18 cellular contexts compared by ENCODE assay signal in genomic region chr2:60488291-60488690, GRCh38.
DNase-seq lines count a peak whose midpoint lies in the region; ATAC-seq, FAIRE-seq and TF ChIP-seq lines count a peak whose summit lies in the region.
"Had no signal": no experiment of that assay in that cellular context is flagged by ENCODE, and none has a peak within 500 bp of the region (broad histone marks: within the 10 kb centered on the region; RNA-seq: fewer than 3 reads in every experiment).

No MANE protein-coding gene starts in this region.

- H3K27ac Mint-ChIP-seq in nephron progenitor cell, result no peak overlapping the region
- H3K27ac Mint-ChIP-seq: HFFc6 had no signal

- in situ Hi-C loops in GM23248 (cut with MboI), result no loop called here

- H3K9me2 ChIP-seq in GM23248 (ENCODE audit: insufficient read depth), result no peaks in the 10 kb centered on the region

- H3K4me2 ChIP-seq in A549, result no peak overlapping the region
- no peak overlapping the region for H3K4me2 ChIP-seq in GM23248 (ENCODE audit: unreplicated experiment)

- H3K36me3 Mint-ChIP-seq in nephron progenitor cell (ENCODE audit: low read depth), result no peaks in the 10 kb centered on the region

- CTCF ChIA-PET in A549 (lab: Yijun Ruan, JAX), result no interaction called here

- no peak for FAIRE-seq in A549 (lab: Jason Lieb, UNC)
- FAIRE-seq: endometrium, GM18507 had no signal

- H2AFZ ChIP-seq in GM23248, result no peak overlapping the region

- H3K4me1 Mint-ChIP-seq in nephron progenitor cell, result peaks cover 27% of the 10 kb centered on the region

- H3K27ac ChIP-seq in A549 (no peak overlapping the region), GM23248 (no peak overlapping the region)

- no peaks in the 10 kb centered on the region for H4K20me1 ChIP-seq in GM23248 (ENCODE audit: insufficient read depth)

- peaks cover 25% of the 10 kb centered on the region for H3F3A ChIP-seq in GM23248 (ENCODE audit: insufficient read depth)

- H3K9ac ChIP-seq in GM23248, result no peak overlapping the region

- TF ChIP-seq CTCF in A549 (IDR thresholded peaks at IDR 0.05) (no peak), nephron progenitor cell (IDR thresholded peaks at IDR 0.05) (no peak)

- POLR2A ChIA-PET in A549 (lab: Yijun Ruan, JAX), result no interaction called here

- TF ChIP-seq EP300 in A549 (IDR thresholded peaks at IDR 0.05), result no peak

- H3K4me1 ChIP-seq in A549, result no peaks in the 10 kb centered on the region
- H3K4me1 ChIP-seq in GM23248 (ENCODE audit: insufficient read depth), result peaks cover 32% of the 10 kb centered on the region

- H3K36me3 ChIP-seq in GM23248 (ENCODE audit: low read depth), result no peaks in the 10 kb centered on the region

- DNase-seq in A549 (ENCODE audit: low read depth in 1 of 2, low spot score in 1 of 2) (no peak), nephron progenitor cell (no peak), GM23248 (no peak), HuH-7.5 (ENCODE audit: low spot score) (no peak)
- DNase-seq: activated CD4-positive, CD25-positive, alpha-beta regulatory T cell treated with anti-CD3 and anti-CD28 coated beads, Interleukin-2, amount 50 U/mL, for 72 hours; activated T-cell treated with anti-CD3 and anti-CD28 coated beads, Interleukin-2, amount 50 U/mL, for 4 hours; DMS153; HFFc6; NCI-H2029 treated with DMSO at 0.1 percent for 48 hours; spleen; SW 1271 had no signal

- H3K9me3 Mint-ChIP-seq in nephron progenitor cell, result no peaks in the 10 kb centered on the region
- H3K9me3 Mint-ChIP-seq: activated T-cell treated with anti-CD3 and anti-CD28 coated beads, Interleukin-2, amount 50 U/mL, for 4 hours; HFFc6; neural crest cell had no signal

- H3K9me3 ChIP-seq in A549, result no peaks in the 10 kb centered on the region
- H3K9me3 ChIP-seq in GM23248 (ENCODE audit: low read depth), result no peaks in the 10 kb centered on the region
- H3K9me3 ChIP-seq: spleen had no signal

- 27% methylated on average over 3 of the region's 3 CpGs for WGBS in A549 (ENCODE audit: missing lambda C conversion rate)
- 95 to 96% methylated on average over 3 of the region's 3 CpGs for WGBS in GM23248 (ENCODE audit: low coverage in 1 of 2, low lambda C conversion rate in 2 of 2, missing lambda C conversion rate in 2 of 2), 2 experiments

- no peaks in the 10 kb centered on the region for H3K27me3 ChIP-seq in GM23248 (replicated peaks; ENCODE audit: insufficient read depth)
- H3K27me3 ChIP-seq: spleen had no signal

- no peak overlapping the region for H3K4me3 Mint-ChIP-seq in nephron progenitor cell
- H3K4me3 Mint-ChIP-seq: activated T-cell treated with anti-CD3 and anti-CD28 coated beads, Interleukin-2, amount 50 U/mL, for 4 hours; HFFc6; neural crest cell had no signal

- ATAC-seq in A549 (no peak), GM18870 (IDR thresholded peaks at IDR 0.05; ENCODE audit: unreplicated experiment) (peak; percentile 79), HG02623 (IDR thresholded peaks at IDR 0.05; ENCODE audit: unreplicated experiment) (peak; percentile 53), HG03432 (IDR thresholded peaks at IDR 0.05; ENCODE audit: unreplicated experiment) (peak; percentile 65), GM19328 (IDR thresholded peaks at IDR 0.05; ENCODE audit: unreplicated experiment) (no peak)

- peaks cover 6% of the 10 kb centered on the region for H3K27me3 Mint-ChIP-seq in nephron progenitor cell (ENCODE audit: low read depth, poor library complexity)

- no peaks in the 10 kb centered on the region for H3K79me2 ChIP-seq in GM23248 (ENCODE audit: insufficient read depth)

- no peak overlapping the region for H3K4me3 ChIP-seq in A549
- H3K4me3 ChIP-seq in GM23248, result no peak overlapping the region
- H3K4me3 ChIP-seq: spleen had no signal

- TF ChIP-seq RAD21 in A549 (conservative IDR thresholded peaks at IDR 0.05 in 1 of 2, IDR thresholded peaks at IDR 0.05 in 1 of 2), result no peak

- TF ChIP-seq POLR2A in A549 (IDR thresholded peaks at IDR 0.05; ENCODE audit: low read length), result no peak

TF ChIP-seq in A549, 52 proteins besides CTCF, POLR2A, EP300 and RAD21:
- TF ChIP-seq KDM5A (IDR thresholded peaks at IDR 0.05) (no peak), HES2 (IDR thresholded peaks at IDR 0.05) (no peak), MAFK (IDR thresholded peaks at IDR 0.05; ENCODE audit: partially characterized antibody) (peak; percentile 68), ATOH8 (CRISPR knock-in tag; IDR thresholded peaks at IDR 0.05; ENCODE audit: low read depth) (no peak), ZSCAN20 (CRISPR knock-in tag; IDR thresholded peaks at IDR 0.05) (no peak), CBX8 (IDR thresholded peaks at IDR 0.05) (no peak), CEBPB (IDR thresholded peaks at IDR 0.05) (no peak)

Comparison
In these comparisons a context has a peak if more than half of its experiments do, and no peak if none do; other contexts are left out.
1. ATAC-seq: peak in GM18870 (single experiment), HG02623 (single experiment) and HG03432 (single experiment); none in A549 (0 of 2) and GM19328 (single experiment).